In genomic region chr16:87608400-87608985, GRCh38 we compare ENCODE assay signal across 10 cellular contexts. TPM values are rescaled to one million over a fixed set of nuclear protein-coding genes. Genes with fewer than 3 reads are reported as not detected.
DNase-seq lines count a peak whose midpoint lies in the region; ATAC-seq, FAIRE-seq and TF ChIP-seq lines count a peak whose summit lies in the region.
"Had no signal": no experiment of that assay in that cellular context is flagged by ENCODE, and none has a peak within 500 bp of the region (broad histone marks: within the 10 kb centered on the region; RNA-seq: fewer than 3 reads in every experiment).

No MANE protein-coding gene starts in this region.

- SMC1A ChIA-PET in GM12878 (lab: Charles Lee; ENCODE audit: uncharacterized antibody, unreplicated experiment) = no interaction called here

- intact Hi-C loops in GM12878 (cut with micrococcal nuclease; ENCODE audit: unreplicated experiment) = no loop called here

- H2AFZ ChIP-seq in GM12878 (ENCODE audit: control insufficient read depth, low read depth, low read length) = no peak overlapping the region

- DNase-seq in GM19238 (ENCODE audit: insufficient read length, low spot score) (peak; percentile 44), GM12878 (ENCODE audit: low read depth, low spot score) (no peak), left kidney (ENCODE audit: low read depth, low spot score) (peak; percentile 93), tibial nerve (ENCODE audit: low spot score in 2 of 2) (peak; percentile 29 to 50), ureter (ENCODE audit: low spot score) (no peak)

- TF ChIP-seq CTCF in GM12878 (IDR thresholded peaks at IDR 0.05 in 2 of 3, conservative IDR thresholded peaks at IDR 0.05 in 1 of 3; ENCODE audit: control insufficient read depth in 2 of 3, extremely low read depth in 1 of 3, insufficient read depth in 1 of 3, low read depth in 3 of 3, low read length in 3 of 3) = no peak
- TF ChIP-seq CTCF in tibial nerve (IDR thresholded peaks at IDR 0.05) = no peak

- in situ Hi-C loops in GM12878 (cut with MboI) = no loop called here

- no peak for FAIRE-seq in GM12878 (lab: Jason Lieb, UNC)
- FAIRE-seq: endometrium had no signal

- no peak overlapping the region for H3K4me2 ChIP-seq in GM12878 (ENCODE audit: control insufficient read depth, insufficient read depth)

- H3K36me3 ChIP-seq in GM12878 (ENCODE audit: control insufficient read depth in 2 of 2, insufficient read depth in 2 of 2, low read length in 1 of 2) (no peaks in the 10 kb centered on the region), tibial nerve (no peaks in the 10 kb centered on the region)

- no peaks in the 10 kb centered on the region for H4K20me1 ChIP-seq in GM12878 (ENCODE audit: control insufficient read depth, insufficient read depth)

- no peak for TF ChIP-seq POLR2A in GM12878 (IDR thresholded peaks at IDR 0.05; ENCODE audit: low read depth, low read length)
- no peak for TF ChIP-seq POLR2A in tibial nerve (IDR thresholded peaks at IDR 0.05)

- ATAC-seq in GM12878 (peak; percentile 48; the same call in 1 of the 3 replicates), HG03095 (IDR thresholded peaks at IDR 0.05; ENCODE audit: unreplicated experiment) (no peak), GM18858 (IDR thresholded peaks at IDR 0.05; ENCODE audit: unreplicated experiment) (no peak)

- H3K27me3 ChIP-seq in GM12878 (replicated peaks in 1 of 2; ENCODE audit: control insufficient read depth in 2 of 2, insufficient read depth in 2 of 2, low read length in 1 of 2) (peaks cover 0 to 2% of the 10 kb centered on the region in 2 experiments; a peak in 3 of 4 replicates), tibial nerve (peaks cover 0 to 49% of the 10 kb centered on the region in 2 donors)

- no peaks in the 10 kb centered on the region for H3K9me3 ChIP-seq in GM12878 (replicated peaks; ENCODE audit: control insufficient read depth, insufficient read depth, low read length)
- H3K9me3 ChIP-seq in tibial nerve = no peaks in the 10 kb centered on the region

- H3K4me3 ChIP-seq in GM12878 = no peak overlapping the region
- no peak overlapping the region for H3K4me3 ChIP-seq in tibial nerve

- H3K4me1 ChIP-seq in GM12878 (ENCODE audit: control insufficient read depth, insufficient read depth, low read length) = no peaks in the 10 kb centered on the region
- H3K4me1 ChIP-seq in tibial nerve = peaks cover 0 to 8% (median 0%) of the 10 kb centered on the region in 4 donors

- TF ChIP-seq EP300 in GM12878 (IDR thresholded peaks at IDR 0.05; ENCODE audit: borderline replicate concordance in 1 of 2, control insufficient read depth in 1 of 2, low read depth in 2 of 2, low read length in 2 of 2) = no peak
- TF ChIP-seq EP300 in tibial nerve (IDR thresholded peaks at IDR 0.05) = no peak

- CTCF ChIA-PET in GM12878 (lab: Yijun Ruan, JAX) = no interaction called here

- no peak for TF ChIP-seq RAD21 in GM12878 (IDR thresholded peaks at IDR 0.05; ENCODE audit: insufficient read depth, low read depth, low read length)

- POLR2A ChIA-PET in GM12878 (lab: Charles Lee) = no interaction called here

- RAD21 ChIA-PET in GM12878 (lab: Charles Lee; ENCODE audit: unreplicated experiment) = no interaction called here

- no TSS peak for BruUV-seq in GM12878 (replicated peaks; lab: Mats Ljungman, UMichigan)

- no peak overlapping the region for H3K27ac ChIP-seq in GM12878 (ENCODE audit: control insufficient read depth, insufficient read depth)
- no peak overlapping the region for H3K27ac ChIP-seq in tibial nerve
- H3K27ac ChIP-seq: HL-60 had no signal

- no peaks in the 10 kb centered on the region for H3K79me2 ChIP-seq in GM12878 (ENCODE audit: control insufficient read depth, insufficient read depth, low read length)

- WGBS in GM12878 (ENCODE audit: insufficient coverage, insufficient replicate concordance, low lambda C conversion rate, missing lambda C conversion rate) = 53% methylated on average over 20 of the region's 20 CpGs
- 43 to 44% methylated on average over 19 to 20 of the region's 20 CpGs for WGBS in tibial nerve, 2 donors

- no peak overlapping the region for H3K9ac ChIP-seq in GM12878 (ENCODE audit: control insufficient read depth, insufficient read depth, low read length)

TF ChIP-seq in PFSK-1, 5 proteins besides CTCF, POLR2A, EP300 and RAD21:
- TF ChIP-seq SIN3A (IDR thresholded peaks at IDR 0.05; ENCODE audit: borderline replicate concordance, insufficient read depth, low read length) (peak; percentile 57; the same call in 1 of the 2 replicates), REST (IDR thresholded peaks at IDR 0.05; ENCODE audit: insufficient read depth in 1 of 2, low read depth in 2 of 2, low read length in 2 of 2) (peak; percentile 97 to 98), FOXP2 (optimal IDR thresholded peaks at IDR 0.05; ENCODE audit: borderline replicate concordance, extremely low read depth, extremely low read length, insufficient read depth) (no peak)
TF ChIP-seq in PFSK-1: peak in this region for 2.

TF ChIP-seq in GM12878, 131 proteins besides CTCF, POLR2A, EP300 and RAD21:
- TF ChIP-seq REST (IDR thresholded peaks at IDR 0.05; ENCODE audit: low read depth, low read length) (peak; percentile 93), PML (IDR thresholded peaks at IDR 0.05; ENCODE audit: low read length) (no peak)

RNA-seq across cellular contexts. Expression of gene JPH3, which starts 6.2 kb away (rescaled TPM):
- 4.5 TPM for polyA plus RNA-seq in PFSK-1 (2012; ENCODE audit: insufficient read length, low read depth)
- total RNA-seq in GM12878 (2013; cell fraction: nucleolus; rRNA removed) = not detected in 2 replicates
- total RNA-seq in GM12878 (2014; rRNA removed) (0.11 TPM in 1 of 2 replicates, not detected in the other), GM12878 (2014; rRNA removed; fragmentation: Illumina TruSeq; extraction: Trizol) (not detected in 2 replicates), GM12878 (2021) (0.05 TPM in 1 of 2 replicates, not detected in the other), tibial nerve (under 1 TPM in 1 of 4 donors, not detected in 3; 0.39 TPM), ureter (0.91 TPM)
- not detected for polyA plus RNA-seq in GM12878 (2011; ENCODE audit: low read depth)
- polyA plus RNA-seq in GM12878 (2011; rRNA removed) (not detected in 2 replicates), GM12878 (2014; fragmentation: Illumina TruSeq; extraction: Trizol) (not detected in 2 replicates), GM12878 (2014; fragmentation: Nextera tagmentation; extraction: Ambion mirVana) (not detected), GM12878 (2014; rRNA removed) (not detected in 2 replicates), GM12878 (2016; fragmentation: Nextera tagmentation; extraction: Ambion mirVana) (under 1 TPM in 1 of 2 experiments, not detected in 1; 0.05 TPM)
- polyA plus RNA-seq in GM12878 (2011; cell fraction: cytosol; rRNA removed) = not detected in 2 replicates
- polyA plus RNA-seq in GM12878 (2011; cell fraction: nucleus; rRNA removed) = not detected in 2 replicates
- 0.04 TPM in 2 replicates for polyA plus RNA-seq in GM12878 (2012)
- not detected in 2 replicates for polyA minus RNA-seq in GM12878 (2011; rRNA and poly(A)+ RNA removed)
- polyA minus RNA-seq in GM12878 (2011; cell fraction: cytosol; rRNA and poly(A)+ RNA removed) = not detected in 2 replicates
- polyA minus RNA-seq in GM12878 (2011; cell fraction: nucleus; rRNA and poly(A)+ RNA removed) = not detected in 2 replicates

Comparison
In these comparisons a context has a peak if more than half of its experiments do, and no peak if none do; other contexts are left out.
1. DNase-seq: peak in GM19238 (single experiment), left kidney (single experiment) and tibial nerve (2 of 2); none in GM12878 (single experiment) and ureter (single experiment).